Comparison of ENCODE assay signal across 1 cellular context in the genomic region with DNA sequence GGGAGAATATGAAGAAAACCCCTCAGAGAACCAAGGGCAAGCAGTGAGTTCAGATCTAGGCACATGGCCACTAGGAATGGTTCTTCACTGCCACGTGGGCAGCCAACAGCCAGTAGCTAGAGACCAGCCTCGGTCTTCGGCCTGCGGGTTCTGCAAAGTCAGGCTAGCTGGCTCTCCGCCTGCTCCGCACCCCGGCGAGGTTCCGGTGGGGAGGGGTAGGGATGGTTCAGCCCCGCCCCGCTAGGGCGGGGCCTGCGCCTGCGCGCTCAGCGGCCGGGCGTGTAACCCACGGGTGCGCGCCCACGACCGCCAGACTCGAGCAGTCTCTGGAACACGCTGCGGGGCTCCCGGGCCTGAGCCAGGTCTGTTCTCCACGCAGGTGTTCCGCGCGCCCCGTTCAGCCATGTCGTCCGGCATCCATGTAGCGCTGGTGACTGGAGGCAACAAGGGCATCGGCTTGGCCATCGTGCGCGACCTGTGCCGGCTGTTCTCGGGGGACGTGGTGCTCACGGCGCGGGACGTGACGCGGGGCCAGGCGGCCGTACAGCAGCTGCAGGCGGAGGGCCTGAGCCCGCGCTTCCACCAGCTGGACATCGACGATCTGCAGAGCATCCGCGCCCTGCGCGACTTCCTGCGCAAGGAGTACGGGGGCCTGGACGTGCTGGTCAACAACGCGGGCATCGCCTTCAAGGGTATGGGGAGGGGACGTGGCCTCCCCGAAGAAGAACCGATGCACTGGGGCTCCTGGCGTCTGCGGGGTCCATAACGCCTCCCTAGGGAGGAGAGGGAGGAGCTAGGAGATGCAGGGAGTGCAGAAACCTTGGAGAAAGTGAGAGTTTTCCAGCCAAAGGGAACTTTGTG.
TF ChIP-seq lines count a peak whose summit lies in the region.

A gene (plus strand): TSS at position 312 of the 861 bp plus-strand sequence. CDS start 92 bp downstream, at position 404.

TF ChIP-seq in liver, 16 proteins besides CTCF, POLR2A, EP300 and RAD21 (continued from another document):
- TF ChIP-seq, protein P1, sequence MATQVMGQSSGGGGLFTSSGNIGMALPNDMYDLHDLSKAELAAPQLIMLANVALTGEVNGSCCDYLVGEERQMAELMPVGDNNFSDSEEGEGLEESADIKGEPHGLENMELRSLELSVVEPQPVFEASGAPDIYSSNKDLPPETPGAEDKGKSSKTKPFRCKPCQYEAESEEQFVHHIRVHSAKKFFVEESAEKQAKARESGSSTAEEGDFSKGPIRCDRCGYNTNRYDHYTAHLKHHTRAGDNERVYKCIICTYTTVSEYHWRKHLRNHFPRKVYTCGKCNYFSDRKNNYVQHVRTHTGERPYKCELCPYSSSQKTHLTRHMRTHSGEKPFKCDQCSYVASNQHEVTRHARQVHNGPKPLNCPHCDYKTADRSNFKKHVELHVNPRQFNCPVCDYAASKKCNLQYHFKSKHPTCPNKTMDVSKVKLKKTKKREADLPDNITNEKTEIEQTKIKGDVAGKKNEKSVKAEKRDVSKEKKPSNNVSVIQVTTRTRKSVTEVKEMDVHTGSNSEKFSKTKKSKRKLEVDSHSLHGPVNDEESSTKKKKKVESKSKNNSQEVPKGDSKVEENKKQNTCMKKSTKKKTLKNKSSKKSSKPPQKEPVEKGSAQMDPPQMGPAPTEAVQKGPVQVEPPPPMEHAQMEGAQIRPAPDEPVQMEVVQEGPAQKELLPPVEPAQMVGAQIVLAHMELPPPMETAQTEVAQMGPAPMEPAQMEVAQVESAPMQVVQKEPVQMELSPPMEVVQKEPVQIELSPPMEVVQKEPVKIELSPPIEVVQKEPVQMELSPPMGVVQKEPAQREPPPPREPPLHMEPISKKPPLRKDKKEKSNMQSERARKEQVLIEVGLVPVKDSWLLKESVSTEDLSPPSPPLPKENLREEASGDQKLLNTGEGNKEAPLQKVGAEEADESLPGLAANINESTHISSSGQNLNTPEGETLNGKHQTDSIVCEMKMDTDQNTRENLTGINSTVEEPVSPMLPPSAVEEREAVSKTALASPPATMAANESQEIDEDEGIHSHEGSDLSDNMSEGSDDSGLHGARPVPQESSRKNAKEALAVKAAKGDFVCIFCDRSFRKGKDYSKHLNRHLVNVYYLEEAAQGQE (IDR thresholded peaks at IDR 0.05), result peak; percentile 73
